In genomic region chr19:18401580-18402112, GRCh38 we compare ENCODE assay signal across 1 cellular context.
A peak's percentile ranks its signal among the peaks of the same experiment; 100 is the strongest.
TF ChIP-seq lines count a peak whose summit lies in the region.

No MANE protein-coding gene starts in this region.

TF ChIP-seq in GM12878, 131 proteins besides CTCF, POLR2A, EP300 and RAD21 (continued from another document):
- TF ChIP-seq, protein P1, sequence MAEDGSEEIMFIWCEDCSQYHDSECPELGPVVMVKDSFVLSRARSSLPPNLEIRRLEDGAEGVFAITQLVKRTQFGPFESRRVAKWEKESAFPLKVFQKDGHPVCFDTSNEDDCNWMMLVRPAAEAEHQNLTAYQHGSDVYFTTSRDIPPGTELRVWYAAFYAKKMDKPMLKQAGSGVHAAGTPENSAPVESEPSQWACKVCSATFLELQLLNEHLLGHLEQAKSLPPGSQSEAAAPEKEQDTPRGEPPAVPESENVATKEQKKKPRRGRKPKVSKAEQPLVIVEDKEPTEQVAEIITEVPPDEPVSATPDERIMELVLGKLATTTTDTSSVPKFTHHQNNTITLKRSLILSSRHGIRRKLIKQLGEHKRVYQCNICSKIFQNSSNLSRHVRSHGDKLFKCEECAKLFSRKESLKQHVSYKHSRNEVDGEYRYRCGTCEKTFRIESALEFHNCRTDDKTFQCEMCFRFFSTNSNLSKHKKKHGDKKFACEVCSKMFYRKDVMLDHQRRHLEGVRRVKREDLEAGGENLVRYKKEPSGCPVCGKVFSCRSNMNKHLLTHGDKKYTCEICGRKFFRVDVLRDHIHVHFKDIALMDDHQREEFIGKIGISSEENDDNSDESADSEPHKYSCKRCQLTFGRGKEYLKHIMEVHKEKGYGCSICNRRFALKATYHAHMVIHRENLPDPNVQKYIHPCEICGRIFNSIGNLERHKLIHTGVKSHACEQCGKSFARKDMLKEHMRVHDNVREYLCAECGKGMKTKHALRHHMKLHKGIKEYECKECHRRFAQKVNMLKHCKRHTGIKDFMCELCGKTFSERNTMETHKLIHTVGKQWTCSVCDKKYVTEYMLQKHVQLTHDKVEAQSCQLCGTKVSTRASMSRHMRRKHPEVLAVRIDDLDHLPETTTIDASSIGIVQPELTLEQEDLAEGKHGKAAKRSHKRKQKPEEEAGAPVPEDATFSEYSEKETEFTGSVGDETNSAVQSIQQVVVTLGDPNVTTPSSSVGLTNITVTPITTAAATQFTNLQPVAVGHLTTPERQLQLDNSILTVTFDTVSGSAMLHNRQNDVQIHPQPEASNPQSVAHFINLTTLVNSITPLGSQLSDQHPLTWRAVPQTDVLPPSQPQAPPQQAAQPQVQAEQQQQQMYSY (CRISPR knock-in tag; IDR thresholded peaks at IDR 0.05): no peak
- TF ChIP-seq NFIC (IDR thresholded peaks at IDR 0.05; ENCODE audit: low read depth, low read length) (no peak), FOXM1 (IDR thresholded peaks at IDR 0.05; ENCODE audit: low read depth, low read length) (no peak), RFX5 (IDR thresholded peaks at IDR 0.05; ENCODE audit: low read depth, low read length) (no peak), FOS (IDR thresholded peaks at IDR 0.05; ENCODE audit: borderline replicate concordance, extremely low read depth, insufficient read length) (no peak), CBFB (IDR thresholded peaks at IDR 0.05; ENCODE audit: low read depth) (no peak), RBBP5 (conservative IDR thresholded peaks at IDR 0.05) (no peak), CREB1 (IDR thresholded peaks at IDR 0.05; ENCODE audit: low read depth) (0 out of 2 replicates have a peak, but pooled peaks have one; percentile 47), IKZF1 (conservative IDR thresholded peaks at IDR 0.05) (peak; percentile 75), STAT3 (IDR thresholded peaks at IDR 0.05; ENCODE audit: low read depth, low read length) (no peak), USF1 (IDR thresholded peaks at IDR 0.05; ENCODE audit: borderline replicate concordance, extremely low read length, insufficient read depth, low read depth, low read length) (no peak)
- TF ChIP-seq, protein P2, sequence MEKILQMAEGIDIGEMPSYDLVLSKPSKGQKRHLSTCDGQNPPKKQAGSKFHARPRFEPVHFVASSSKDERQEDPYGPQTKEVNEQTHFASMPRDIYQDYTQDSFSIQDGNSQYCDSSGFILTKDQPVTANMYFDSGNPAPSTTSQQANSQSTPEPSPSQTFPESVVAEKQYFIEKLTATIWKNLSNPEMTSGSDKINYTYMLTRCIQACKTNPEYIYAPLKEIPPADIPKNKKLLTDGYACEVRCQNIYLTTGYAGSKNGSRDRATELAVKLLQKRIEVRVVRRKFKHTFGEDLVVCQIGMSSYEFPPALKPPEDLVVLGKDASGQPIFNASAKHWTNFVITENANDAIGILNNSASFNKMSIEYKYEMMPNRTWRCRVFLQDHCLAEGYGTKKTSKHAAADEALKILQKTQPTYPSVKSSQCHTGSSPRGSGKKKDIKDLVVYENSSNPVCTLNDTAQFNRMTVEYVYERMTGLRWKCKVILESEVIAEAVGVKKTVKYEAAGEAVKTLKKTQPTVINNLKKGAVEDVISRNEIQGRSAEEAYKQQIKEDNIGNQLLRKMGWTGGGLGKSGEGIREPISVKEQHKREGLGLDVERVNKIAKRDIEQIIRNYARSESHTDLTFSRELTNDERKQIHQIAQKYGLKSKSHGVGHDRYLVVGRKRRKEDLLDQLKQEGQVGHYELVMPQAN (conservative IDR thresholded peaks at IDR 0.05): no peak
- TF ChIP-seq, protein P3, sequence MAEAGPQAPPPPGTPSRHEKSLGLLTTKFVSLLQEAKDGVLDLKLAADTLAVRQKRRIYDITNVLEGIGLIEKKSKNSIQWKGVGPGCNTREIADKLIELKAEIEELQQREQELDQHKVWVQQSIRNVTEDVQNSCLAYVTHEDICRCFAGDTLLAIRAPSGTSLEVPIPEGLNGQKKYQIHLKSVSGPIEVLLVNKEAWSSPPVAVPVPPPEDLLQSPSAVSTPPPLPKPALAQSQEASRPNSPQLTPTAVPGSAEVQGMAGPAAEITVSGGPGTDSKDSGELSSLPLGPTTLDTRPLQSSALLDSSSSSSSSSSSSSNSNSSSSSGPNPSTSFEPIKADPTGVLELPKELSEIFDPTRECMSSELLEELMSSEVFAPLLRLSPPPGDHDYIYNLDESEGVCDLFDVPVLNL (IDR thresholded peaks at IDR 0.05; ENCODE audit: low read depth, low read length): no peak
